ENCODE assay signal across 9 cellular contexts in the genomic region with DNA sequence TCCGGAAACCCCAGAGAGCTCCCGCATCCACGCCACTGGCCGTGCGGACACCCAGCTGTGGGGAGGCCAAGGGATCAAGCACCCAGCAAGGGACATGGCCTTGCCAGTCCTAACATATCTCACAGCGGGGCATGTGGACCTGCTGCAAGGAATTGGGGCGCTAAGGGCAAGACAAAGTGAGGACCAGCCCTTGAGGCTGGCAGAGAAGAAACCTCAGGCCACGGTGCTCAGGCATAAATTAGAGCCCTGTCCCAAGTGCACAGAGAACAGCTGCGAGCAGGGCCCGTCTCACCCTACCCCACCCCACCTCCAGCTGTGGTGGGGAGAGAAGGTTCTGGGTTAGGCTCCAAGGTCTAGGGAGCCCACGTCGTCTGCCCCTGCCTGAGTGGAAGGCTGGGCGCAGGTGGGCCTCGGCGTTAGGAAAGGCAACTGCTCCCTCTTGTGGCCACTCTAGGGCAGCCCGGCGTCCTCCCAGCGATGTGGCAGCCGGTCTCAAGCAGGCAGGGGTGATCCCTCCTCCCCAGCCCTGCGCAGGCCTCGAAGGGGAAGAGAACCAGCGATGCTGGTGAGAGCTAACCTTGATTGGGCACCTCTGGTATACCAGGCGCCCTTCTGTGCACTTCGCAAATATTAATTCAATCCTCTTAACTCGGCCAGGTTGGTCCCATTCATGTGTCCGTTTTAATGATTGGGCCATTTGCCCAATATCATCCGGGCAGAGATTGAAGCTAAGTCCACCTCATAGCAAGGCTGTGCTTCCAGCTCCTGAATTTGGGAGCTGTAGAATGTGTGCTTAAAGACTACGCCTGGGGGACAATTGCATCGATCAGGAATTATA.
A peak's percentile ranks its signal among the peaks of the same experiment; 100 is the strongest.
DNase-seq lines count a peak whose midpoint lies in the region; ATAC-seq, FAIRE-seq and TF ChIP-seq lines count a peak whose summit lies in the region.
"Had no signal": no experiment of that assay in that cellular context is flagged by ENCODE, and none has a peak within 500 bp of the region (broad histone marks: within the 10 kb centered on the region; RNA-seq: fewer than 3 reads in every experiment).

No MANE protein-coding gene starts in this region.

- peak; percentile 96 to 97 for ATAC-seq in activated T-cell treated with anti-CD3 and anti-CD28 coated beads, Interleukin-2, amount 50 U/mL, for 72 hours (replicated peaks in 1 of 2)

- H3K27ac Mint-ChIP-seq in activated T-cell treated with anti-CD3 and anti-CD28 coated beads, Interleukin-2, amount 50 U/mL, for 72 hours = no peak overlapping the region

- H2BK15ac ChIP-seq in neuronal stem cell (ENCODE audit: low read length) = peak overlapping the region; percentile 53

- H3K14ac ChIP-seq in neuronal stem cell (ENCODE audit: low read length) = no peak overlapping the region

- H3K4me3 Mint-ChIP-seq in activated T-cell treated with anti-CD3 and anti-CD28 coated beads, Interleukin-2, amount 50 U/mL, for 72 hours = no peak overlapping the region

- no peak overlapping the region for H3K4ac ChIP-seq in neuronal stem cell (ENCODE audit: low read length)

- no peak for FAIRE-seq in RCC 7860 (lab: Jason Lieb, UNC)
- FAIRE-seq: G401.6 had no signal

- H2AFZ ChIP-seq in neuronal stem cell (ENCODE audit: low read length) = peak overlapping the region; percentile 39

- H3K79me1 ChIP-seq in neuronal stem cell (ENCODE audit: low read depth, low read length) = no peaks in the 10 kb centered on the region

- no peak overlapping the region for H4K8ac ChIP-seq in neuronal stem cell (ENCODE audit: low read depth, low read length)

- H2BK120ac ChIP-seq in neuronal stem cell (ENCODE audit: low read depth, low read length) = no peak overlapping the region

- H2BK12ac ChIP-seq in neuronal stem cell (ENCODE audit: low read length) = peak overlapping the region; percentile 59

- H4K91ac ChIP-seq in neuronal stem cell (ENCODE audit: low read depth, low read length, poor library complexity) = no peak overlapping the region

- H3K9ac ChIP-seq in HUES64 (ENCODE audit: low read depth, low read length) = peak overlapping the region; percentile 15; the same call in 1 of the 2 replicates
- H3K9ac ChIP-seq in neuronal stem cell (ENCODE audit: low read depth, low read length, poor library complexity) = no peak overlapping the region

- H3K23ac ChIP-seq in neuronal stem cell (ENCODE audit: low read depth, low read length, poor library complexity) = peak overlapping the region; percentile 39

- H3K36me3 Mint-ChIP-seq in activated T-cell treated with anti-CD3 and anti-CD28 coated beads, Interleukin-2, amount 50 U/mL, for 72 hours (ENCODE audit: insufficient read depth in 2 of 2) = no peaks in the 10 kb centered on the region

- H2AK5ac ChIP-seq in neuronal stem cell (ENCODE audit: low read depth, low read length) = peak overlapping the region; percentile 26

- H3K27ac ChIP-seq in HUES64 (ENCODE audit: low read depth, low read length) (peak overlapping the region; percentile 92; the same call in 1 of the 2 replicates), neuronal stem cell (replicated peaks; ENCODE audit: low read length) (no peak overlapping the region), suprapubic skin (no peak overlapping the region)

- peak; percentile 77 for TF ChIP-seq CTCF in fibroblast of pulmonary artery (IDR thresholded peaks at IDR 0.05; ENCODE audit: low read length, missing control alignments)
- peak; percentile 61 to 89 for TF ChIP-seq CTCF in suprapubic skin (IDR thresholded peaks at IDR 0.05)

- peak overlapping the region; percentile 69 for H2BK5ac ChIP-seq in neuronal stem cell (ENCODE audit: low read length)

- peaks cover 32% of the 10 kb centered on the region for H3K27me3 Mint-ChIP-seq in activated T-cell treated with anti-CD3 and anti-CD28 coated beads, Interleukin-2, amount 50 U/mL, for 72 hours (ENCODE audit: low read depth)

- no peak overlapping the region for H3K4me2 ChIP-seq in neuronal stem cell (ENCODE audit: insufficient read depth, low read length, poor library complexity, severe bottlenecking)

- TF ChIP-seq EP300 in suprapubic skin (IDR thresholded peaks at IDR 0.05) = no peak

- TF ChIP-seq POLR2A in suprapubic skin (IDR thresholded peaks at IDR 0.05) = no peak

- H3K36me3 ChIP-seq in HUES64 (ENCODE audit: insufficient read depth, low read length) (no peaks in the 10 kb centered on the region), neuronal stem cell (replicated peaks in 1 of 2; ENCODE audit: control insufficient read depth in 2 of 2, insufficient read depth in 2 of 2, low read length in 2 of 2) (no peaks in the 10 kb centered on the region), suprapubic skin (no peaks in the 10 kb centered on the region)

- H3K4me3 ChIP-seq in HUES64 (ENCODE audit: low read length) (no peak overlapping the region), fibroblast of pulmonary artery (replicated peaks; ENCODE audit: low read depth, low read length) (no peak overlapping the region), neuronal stem cell (ENCODE audit: low read length in 2 of 2) (no peak overlapping the region), suprapubic skin (no peak overlapping the region)

- H3K9me3 ChIP-seq in HUES64 (ENCODE audit: insufficient read depth, low read depth, low read length) = peaks cover 39% of the 10 kb centered on the region
- peaks cover 0 to 9% of the 10 kb centered on the region in 2 donors for H3K9me3 ChIP-seq in neuronal stem cell (replicated peaks in 1 of 2; ENCODE audit: control insufficient read depth in 2 of 2, insufficient read depth in 1 of 2, low read depth in 1 of 2, low read length in 2 of 2)
- H3K9me3 ChIP-seq in suprapubic skin = no peaks in the 10 kb centered on the region

- DNase-seq in NCI-H510A treated with DMSO at 0.1 percent for 48 hours (lab: John Stamatoyannopoulos, UW) = peak; percentile 77
- DNase-seq in NCI-H510A (lab: John Stamatoyannopoulos, UW) = no peak
- DNase-seq in RCC 7860 (ENCODE audit: low spot score) = peak; percentile 51
- DNase-seq in activated T-cell treated with anti-CD3 and anti-CD28 coated beads, Interleukin-2, amount 50 U/mL, for 72 hours = peak; percentile 78 to 81
- peak; percentile 73 for DNase-seq in fibroblast of pulmonary artery (ENCODE audit: low read depth)
- peak; percentile 74 for DNase-seq in neuronal stem cell (ENCODE audit: low spot score)
- DNase-seq in suprapubic skin (ENCODE audit: low spot score in 2 of 2) = peak; percentile 76 to 87

- WGBS in HUES64 = 36% methylated on average over 26 of the region's 29 CpGs
- WGBS in neuronal stem cell (ENCODE audit: extremely low coverage in 2 of 2, insufficient read length in 2 of 2, insufficient replicate concordance in 1 of 2), 2 donors = no CpG with 5 or more reads among the region's 29 CpGs
- WGBS in suprapubic skin = 42% methylated on average over 11 of the region's 29 CpGs

- H3K4me1 Mint-ChIP-seq in activated T-cell treated with anti-CD3 and anti-CD28 coated beads, Interleukin-2, amount 50 U/mL, for 72 hours (ENCODE audit: low read depth) = no peaks in the 10 kb centered on the region

- no peaks in the 10 kb centered on the region for H3K9me3 Mint-ChIP-seq in activated T-cell treated with anti-CD3 and anti-CD28 coated beads, Interleukin-2, amount 50 U/mL, for 72 hours

- peak overlapping the region; percentile 85 for H3K18ac ChIP-seq in neuronal stem cell (ENCODE audit: low read length)

- H3K27me3 ChIP-seq in HUES64 (ENCODE audit: insufficient read depth, low read length) = no peaks in the 10 kb centered on the region; the same call in 1 of the 2 replicates
- H3K27me3 ChIP-seq in neuronal stem cell (ENCODE audit: control insufficient read depth in 3 of 3, insufficient read depth in 3 of 3, low read depth in 1 of 3, low read length in 3 of 3) = no peaks in the 10 kb centered on the region
- H3K27me3 ChIP-seq in suprapubic skin = no peaks in the 10 kb centered on the region

- H3K4me1 ChIP-seq in HUES64 (ENCODE audit: insufficient read depth, low read length) (peaks cover 29% of the 10 kb centered on the region), neuronal stem cell (ENCODE audit: control insufficient read depth in 2 of 2, insufficient read depth in 1 of 2, low read depth in 1 of 2, low read length in 2 of 2) (peaks cover 0 to 11% of the 10 kb centered on the region in 2 donors), suprapubic skin (no peaks in the 10 kb centered on the region)
